1 cellular context compared by ENCODE assay signal in the genomic region with DNA sequence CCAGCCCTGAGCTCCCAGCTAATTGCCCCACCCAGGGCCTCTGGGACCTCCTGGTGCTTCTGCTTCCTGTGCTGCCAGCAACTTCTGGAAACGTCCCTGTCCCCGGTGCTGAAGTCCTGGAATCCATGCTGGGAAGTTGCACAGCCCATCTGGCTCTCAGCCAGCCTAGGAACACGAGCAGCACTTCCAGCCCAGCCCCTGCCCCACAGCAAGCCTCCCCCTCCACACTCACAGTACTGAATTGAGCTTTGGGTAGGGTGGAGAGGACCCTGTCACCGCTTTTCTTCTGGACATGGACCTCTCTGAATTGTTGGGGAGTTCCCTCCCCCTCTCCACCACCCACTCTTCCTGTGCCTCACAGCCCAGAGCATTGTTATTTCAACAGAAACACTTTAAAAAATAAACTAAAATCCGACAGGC.
TF ChIP-seq lines count a peak whose summit lies in the region.
"Not testable (repeated sequence)": the region's sequence is repeated elsewhere in the genome, so short reads cannot be mapped to it uniquely, and the experiment has no call there.

No MANE protein-coding gene starts in this region.

TF ChIP-seq in HepG2, 621 proteins besides CTCF, POLR2A, EP300 and RAD21 (continued from another document):
- TF ChIP-seq ARID4A (CRISPR knock-in tag; IDR thresholded peaks at IDR 0.05; ENCODE audit: borderline replicate concordance) (peak; percentile 31; the same call in 1 of the 2 replicates), NCOA2 (CRISPR knock-in tag; IDR thresholded peaks at IDR 0.05) (0 out of 2 replicates have a peak, but pooled peaks have one; percentile 16), NRL (CRISPR knock-in tag; IDR thresholded peaks at IDR 0.05; ENCODE audit: borderline replicate concordance) (0 out of 2 replicates have a peak, but pooled peaks have one; percentile 18), ZNF589 (CRISPR knock-in tag; conservative IDR thresholded peaks at IDR 0.05) (peak; percentile 67; the same call in 1 of the 2 replicates), PPARG (CRISPR knock-in tag; conservative IDR thresholded peaks at IDR 0.05) (0 out of 2 replicates have a peak, but pooled peaks have one; percentile 29), ZNF335 (CRISPR knock-in tag; IDR thresholded peaks at IDR 0.05) (0 out of 2 replicates have a peak, but pooled peaks have one; percentile 58), SRY (CRISPR knock-in tag; IDR thresholded peaks at IDR 0.05) (peak; percentile 76; the same call in 1 of the 2 replicates), RXRB (CRISPR knock-in tag; IDR thresholded peaks at IDR 0.05; ENCODE audit: borderline replicate concordance) (0 out of 2 replicates have a peak, but pooled peaks have one; percentile 42), YEATS2 (CRISPR knock-in tag; IDR thresholded peaks at IDR 0.05; ENCODE audit: borderline replicate concordance) (peak; percentile 37; the same call in 1 of the 2 replicates), TSC22D2 (CRISPR knock-in tag; IDR thresholded peaks at IDR 0.05; ENCODE audit: borderline replicate concordance) (peak; percentile 73; the same call in 1 of the 2 replicates), PATZ1 (CRISPR knock-in tag; IDR thresholded peaks at IDR 0.05) (peak; percentile 16; the same call in 1 of the 2 replicates), BORCS8-MEF2B (CRISPR knock-in tag; IDR thresholded peaks at IDR 0.05) (0 out of 2 replicates have a peak, but pooled peaks have one; percentile 40), KDM2A (CRISPR knock-in tag; IDR thresholded peaks at IDR 0.05; ENCODE audit: borderline replicate concordance, low read depth) (0 out of 2 replicates have a peak, but pooled peaks have one; percentile 42), ELF3 (CRISPR knock-in tag; IDR thresholded peaks at IDR 0.05) (peak; percentile 58; the same call in 1 of the 2 replicates), KAT8 (CRISPR knock-in tag; IDR thresholded peaks at IDR 0.05) (0 out of 2 replicates have a peak, but pooled peaks have one; percentile 46), ERF (CRISPR knock-in tag; IDR thresholded peaks at IDR 0.05) (peak; percentile 84), ZNF331 (CRISPR knock-in tag; IDR thresholded peaks at IDR 0.05) (peak; percentile 78), AHR (CRISPR knock-in tag; IDR thresholded peaks at IDR 0.05) (0 out of 2 replicates have a peak, but pooled peaks have one; percentile 58), MXD4 (CRISPR knock-in tag; IDR thresholded peaks at IDR 0.05) (peak; percentile 58; the same call in 1 of the 2 replicates), IRF2 (CRISPR knock-in tag; IDR thresholded peaks at IDR 0.05) (0 out of 2 replicates have a peak, but pooled peaks have one; percentile 32), MIER2 (CRISPR knock-in tag; IDR thresholded peaks at IDR 0.05) (peak; percentile 96), NKX3-1 (CRISPR knock-in tag; IDR thresholded peaks at IDR 0.05) (0 out of 2 replicates have a peak, but pooled peaks have one; percentile 56), TEAD3 (CRISPR knock-in tag; optimal IDR thresholded peaks at IDR 0.05; ENCODE audit: borderline replicate concordance) (peak; percentile 43), HDAC2 (CRISPR knock-in tag; IDR thresholded peaks at IDR 0.05) (0 out of 2 replicates have a peak, but pooled peaks have one; percentile 48), ZBTB20 (CRISPR knock-in tag; IDR thresholded peaks at IDR 0.05; ENCODE audit: borderline replicate concordance, low read depth) (peak; percentile 53; the same call in 1 of the 2 replicates), SOX13 (CRISPR knock-in tag; conservative IDR thresholded peaks at IDR 0.05 in 1 of 2, IDR thresholded peaks at IDR 0.05 in 1 of 2) (0 out of 4 replicates have a peak, but pooled peaks of 1 of the 2 experiments have one; percentile 11), THAP11 (CRISPR knock-in tag; IDR thresholded peaks at IDR 0.05) (0 out of 2 replicates have a peak, but pooled peaks have one; percentile 24), ZSCAN9 (CRISPR knock-in tag; IDR thresholded peaks at IDR 0.05; ENCODE audit: borderline replicate concordance) (peak; percentile 90), SMAD3 (CRISPR knock-in tag; IDR thresholded peaks at IDR 0.05) (0 out of 2 replicates have a peak, but pooled peaks have one; percentile 54), SOX5 (CRISPR knock-in tag; IDR thresholded peaks at IDR 0.05; ENCODE audit: borderline replicate concordance) (peak; percentile 35; the same call in 1 of the 2 replicates)
- TF ChIP-seq, protein P1, sequence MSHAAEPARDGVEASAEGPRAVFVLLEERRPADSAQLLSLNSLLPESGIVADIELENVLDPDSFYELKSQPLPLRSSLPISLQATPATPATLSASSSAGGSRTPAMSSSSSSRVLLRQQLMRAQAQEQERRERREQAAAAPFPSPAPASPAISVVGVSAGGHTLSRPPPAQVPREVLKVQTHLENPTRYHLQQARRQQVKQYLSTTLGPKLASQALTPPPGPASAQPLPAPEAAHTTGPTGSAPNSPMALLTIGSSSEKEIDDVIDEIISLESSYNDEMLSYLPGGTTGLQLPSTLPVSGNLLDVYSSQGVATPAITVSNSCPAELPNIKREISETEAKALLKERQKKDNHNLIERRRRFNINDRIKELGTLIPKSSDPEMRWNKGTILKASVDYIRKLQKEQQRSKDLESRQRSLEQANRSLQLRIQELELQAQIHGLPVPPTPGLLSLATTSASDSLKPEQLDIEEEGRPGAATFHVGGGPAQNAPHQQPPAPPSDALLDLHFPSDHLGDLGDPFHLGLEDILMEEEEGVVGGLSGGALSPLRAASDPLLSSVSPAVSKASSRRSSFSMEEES (CRISPR knock-in tag; IDR thresholded peaks at IDR 0.05): peak; percentile 80
- TF ChIP-seq, protein P2, sequence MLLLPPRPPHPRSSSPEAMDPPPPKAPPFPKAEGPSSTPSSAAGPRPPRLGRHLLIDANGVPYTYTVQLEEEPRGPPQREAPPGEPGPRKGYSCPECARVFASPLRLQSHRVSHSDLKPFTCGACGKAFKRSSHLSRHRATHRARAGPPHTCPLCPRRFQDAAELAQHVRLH (CRISPR knock-in tag; IDR thresholded peaks at IDR 0.05; ENCODE audit: borderline replicate concordance, low read depth): peak; percentile 49; the same call in 1 of the 2 replicates
- TF ChIP-seq, protein P3, sequence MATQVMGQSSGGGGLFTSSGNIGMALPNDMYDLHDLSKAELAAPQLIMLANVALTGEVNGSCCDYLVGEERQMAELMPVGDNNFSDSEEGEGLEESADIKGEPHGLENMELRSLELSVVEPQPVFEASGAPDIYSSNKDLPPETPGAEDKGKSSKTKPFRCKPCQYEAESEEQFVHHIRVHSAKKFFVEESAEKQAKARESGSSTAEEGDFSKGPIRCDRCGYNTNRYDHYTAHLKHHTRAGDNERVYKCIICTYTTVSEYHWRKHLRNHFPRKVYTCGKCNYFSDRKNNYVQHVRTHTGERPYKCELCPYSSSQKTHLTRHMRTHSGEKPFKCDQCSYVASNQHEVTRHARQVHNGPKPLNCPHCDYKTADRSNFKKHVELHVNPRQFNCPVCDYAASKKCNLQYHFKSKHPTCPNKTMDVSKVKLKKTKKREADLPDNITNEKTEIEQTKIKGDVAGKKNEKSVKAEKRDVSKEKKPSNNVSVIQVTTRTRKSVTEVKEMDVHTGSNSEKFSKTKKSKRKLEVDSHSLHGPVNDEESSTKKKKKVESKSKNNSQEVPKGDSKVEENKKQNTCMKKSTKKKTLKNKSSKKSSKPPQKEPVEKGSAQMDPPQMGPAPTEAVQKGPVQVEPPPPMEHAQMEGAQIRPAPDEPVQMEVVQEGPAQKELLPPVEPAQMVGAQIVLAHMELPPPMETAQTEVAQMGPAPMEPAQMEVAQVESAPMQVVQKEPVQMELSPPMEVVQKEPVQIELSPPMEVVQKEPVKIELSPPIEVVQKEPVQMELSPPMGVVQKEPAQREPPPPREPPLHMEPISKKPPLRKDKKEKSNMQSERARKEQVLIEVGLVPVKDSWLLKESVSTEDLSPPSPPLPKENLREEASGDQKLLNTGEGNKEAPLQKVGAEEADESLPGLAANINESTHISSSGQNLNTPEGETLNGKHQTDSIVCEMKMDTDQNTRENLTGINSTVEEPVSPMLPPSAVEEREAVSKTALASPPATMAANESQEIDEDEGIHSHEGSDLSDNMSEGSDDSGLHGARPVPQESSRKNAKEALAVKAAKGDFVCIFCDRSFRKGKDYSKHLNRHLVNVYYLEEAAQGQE (IDR thresholded peaks at IDR 0.05; ENCODE audit: borderline replicate concordance in 1 of 2, low read depth in 1 of 2, low read length in 2 of 2): peak; percentile 48 to 90
- TF ChIP-seq SOX13 (IDR thresholded peaks at IDR 0.05): not testable (repeated sequence)
- TF ChIP-seq, protein P4, sequence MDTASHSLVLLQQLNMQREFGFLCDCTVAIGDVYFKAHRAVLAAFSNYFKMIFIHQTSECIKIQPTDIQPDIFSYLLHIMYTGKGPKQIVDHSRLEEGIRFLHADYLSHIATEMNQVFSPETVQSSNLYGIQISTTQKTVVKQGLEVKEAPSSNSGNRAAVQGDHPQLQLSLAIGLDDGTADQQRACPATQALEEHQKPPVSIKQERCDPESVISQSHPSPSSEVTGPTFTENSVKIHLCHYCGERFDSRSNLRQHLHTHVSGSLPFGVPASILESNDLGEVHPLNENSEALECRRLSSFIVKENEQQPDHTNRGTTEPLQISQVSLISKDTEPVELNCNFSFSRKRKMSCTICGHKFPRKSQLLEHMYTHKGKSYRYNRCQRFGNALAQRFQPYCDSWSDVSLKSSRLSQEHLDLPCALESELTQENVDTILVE (CRISPR knock-in tag; IDR thresholded peaks at IDR 0.05): peak; percentile 54; the same call in 1 of the 2 replicates
